Comparison of ENCODE assay signal across 10 cellular contexts in genomic region chr9:21852751-21853150, GRCh38. TPM values are rescaled to one million over a fixed set of nuclear protein-coding genes. Genes with fewer than 3 reads are reported as not detected.
A peak's percentile ranks its signal among the peaks of the same experiment; 100 is the strongest.
DNase-seq lines count a peak whose midpoint lies in the region; ATAC-seq lines count a peak whose summit lies in the region.
"Had no signal": no experiment of that assay in that cellular context is flagged by ENCODE, and none has a peak within 500 bp of the region (broad histone marks: within the 10 kb centered on the region; RNA-seq: fewer than 3 reads in every experiment).

No MANE protein-coding gene starts in this region.

- ATAC-seq in GM21717 (IDR thresholded peaks at IDR 0.05; ENCODE audit: unreplicated experiment), result peak; percentile 98
- ATAC-seq in HG03342 (IDR thresholded peaks at IDR 0.05; ENCODE audit: unreplicated experiment), result peak; percentile 98
- peak; percentile 57 for ATAC-seq in stimulated activated naive CD8-positive, alpha-beta T cell treated with anti-CD3 and anti-CD28 coated beads, Interleukin-15, Interleukin-2, amounts not matched to agents 100 U/mL and 50 U/mL, for 24 hours

- H3K27ac Mint-ChIP-seq in activated CD4-positive, alpha-beta T cell treated with anti-CD3 and anti-CD28 coated beads, Interleukin-2, amount 10 ng/mL, durations not matched to agents 24 days and 14 days, result no peak overlapping the region

- no peaks in the 10 kb centered on the region for H3K27me3 Mint-ChIP-seq in activated CD4-positive, alpha-beta T cell treated with anti-CD3 and anti-CD28 coated beads, Interleukin-2, amount 10 ng/mL, durations not matched to agents 24 days and 14 days

- peak; percentile 43 for DNase-seq in activated CD4-positive, alpha-beta T cell treated with anti-CD3 and anti-CD28 coated beads, Interleukin-2, amount 10 ng/mL, durations not matched to agents 24 days and 14 days
- no peak for DNase-seq in activated CD4-positive, alpha-beta T cell treated with anti-CD3 and anti-CD28 coated beads, Interleukin-2, amount 50 U/mL, for 1 hour
- no peak for DNase-seq in stimulated activated naive CD8-positive, alpha-beta T cell treated with anti-CD3 and anti-CD28 coated beads, Interleukin-15, Interleukin-2, amounts not matched to agents 100 U/mL and 50 U/mL, for 24 hours
- DNase-seq in AML-193 (lab: John Stamatoyannopoulos, UW) (no peak), DMS53 treated with DMSO at 0.1 percent for 48 hours (lab: John Stamatoyannopoulos, UW; ENCODE audit: unreplicated experiment) (no peak)
- DNase-seq in stimulated activated naive CD4-positive, alpha-beta T cell treated with Interleukin-2 at 50 U/mL for 16 hours (lab: John Stamatoyannopoulos, UW), result no peak
- DNase-seq: hippocampal formation, NCI-H2107 had no signal

- H3K36me3 Mint-ChIP-seq in activated CD4-positive, alpha-beta T cell treated with anti-CD3 and anti-CD28 coated beads, Interleukin-2, amount 10 ng/mL, durations not matched to agents 24 days and 14 days (ENCODE audit: low read depth), result peaks cover 63% of the 10 kb centered on the region

- peaks cover 13% of the 10 kb centered on the region for H3K9me3 Mint-ChIP-seq in activated CD4-positive, alpha-beta T cell treated with anti-CD3 and anti-CD28 coated beads, Interleukin-2, amount 10 ng/mL, durations not matched to agents 24 days and 14 days

- H3K4me1 Mint-ChIP-seq in activated CD4-positive, alpha-beta T cell treated with anti-CD3 and anti-CD28 coated beads, Interleukin-2, amount 10 ng/mL, durations not matched to agents 24 days and 14 days, result peaks cover 13% of the 10 kb centered on the region

- intact Hi-C loops in activated CD4-positive, alpha-beta T cell treated with anti-CD3 and anti-CD28 coated beads, Interleukin-2, amount 10 ng/mL, durations not matched to agents 24 days and 14 days (cut with micrococcal nuclease), result no loop called here

- no peak overlapping the region for H3K4me3 Mint-ChIP-seq in activated CD4-positive, alpha-beta T cell treated with anti-CD3 and anti-CD28 coated beads, Interleukin-2, amount 10 ng/mL, durations not matched to agents 24 days and 14 days

RNA-seq across cellular contexts. Expression of gene MTAP, which starts 50.3 kb away (rescaled TPM):
- 55.9 and 58.1 TPM in 2 replicates for total RNA-seq in activated CD4-positive, alpha-beta T cell treated with anti-CD3 and anti-CD28 coated beads, Interleukin-2, amount 10 ng/mL, durations not matched to agents 24 days and 14 days
